1 cellular context compared by ENCODE assay signal in genomic region chr18:6795307-6795706, GRCh38.
TF ChIP-seq lines count a peak whose summit lies in the region.

No MANE protein-coding gene starts in this region.

TF ChIP-seq in IMR-90, 13 proteins besides CTCF, POLR2A, EP300 and RAD21 (continued from another document):
- TF ChIP-seq, protein P1, sequence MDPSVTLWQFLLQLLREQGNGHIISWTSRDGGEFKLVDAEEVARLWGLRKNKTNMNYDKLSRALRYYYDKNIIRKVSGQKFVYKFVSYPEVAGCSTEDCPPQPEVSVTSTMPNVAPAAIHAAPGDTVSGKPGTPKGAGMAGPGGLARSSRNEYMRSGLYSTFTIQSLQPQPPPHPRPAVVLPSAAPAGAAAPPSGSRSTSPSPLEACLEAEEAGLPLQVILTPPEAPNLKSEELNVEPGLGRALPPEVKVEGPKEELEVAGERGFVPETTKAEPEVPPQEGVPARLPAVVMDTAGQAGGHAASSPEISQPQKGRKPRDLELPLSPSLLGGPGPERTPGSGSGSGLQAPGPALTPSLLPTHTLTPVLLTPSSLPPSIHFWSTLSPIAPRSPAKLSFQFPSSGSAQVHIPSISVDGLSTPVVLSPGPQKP (IDR thresholded peaks at IDR 0.05; ENCODE audit: borderline replicate concordance, low read depth, low read length), result no peak
- TF ChIP-seq CHD1 (IDR thresholded peaks at IDR 0.05; ENCODE audit: low read depth, low read length) (no peak), MXI1 (IDR thresholded peaks at IDR 0.05; ENCODE audit: borderline replicate concordance, low read depth, low read length) (no peak), MAZ (IDR thresholded peaks at IDR 0.05; ENCODE audit: borderline replicate concordance, low read depth, low read length) (no peak), MAFK (IDR thresholded peaks at IDR 0.05; ENCODE audit: low read depth, low read length) (no peak), RFX5 (IDR thresholded peaks at IDR 0.05; ENCODE audit: low read depth, low read length) (no peak)
- TF ChIP-seq, protein P2, sequence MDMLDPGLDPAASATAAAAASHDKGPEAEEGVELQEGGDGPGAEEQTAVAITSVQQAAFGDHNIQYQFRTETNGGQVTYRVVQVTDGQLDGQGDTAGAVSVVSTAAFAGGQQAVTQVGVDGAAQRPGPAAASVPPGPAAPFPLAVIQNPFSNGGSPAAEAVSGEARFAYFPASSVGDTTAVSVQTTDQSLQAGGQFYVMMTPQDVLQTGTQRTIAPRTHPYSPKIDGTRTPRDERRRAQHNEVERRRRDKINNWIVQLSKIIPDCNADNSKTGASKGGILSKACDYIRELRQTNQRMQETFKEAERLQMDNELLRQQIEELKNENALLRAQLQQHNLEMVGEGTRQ (IDR thresholded peaks at IDR 0.05; ENCODE audit: low read depth, low read length), result no peak
